ENCODE assay signal across 1 cellular context in genomic region chr7:37916017-37916672, GRCh38.
TF ChIP-seq lines count a peak whose summit lies in the region.

No MANE protein-coding gene starts in this region.

TF ChIP-seq in GM12878, 131 proteins besides CTCF, POLR2A, EP300 and RAD21 (continued from another document):
- no peak for TF ChIP-seq RELB (IDR thresholded peaks at IDR 0.05; ENCODE audit: low read depth)
- TF ChIP-seq NFXL1 (IDR thresholded peaks at IDR 0.05; ENCODE audit: borderline replicate concordance) = no peak
- TF ChIP-seq SMAD5 (IDR thresholded peaks at IDR 0.05; ENCODE audit: low read depth) = no peak
- peak in 1 of 2 experiments; percentile 5; a peak in 1 of 4 replicates for TF ChIP-seq BHLHE40 (IDR thresholded peaks at IDR 0.05; ENCODE audit: borderline replicate concordance in 1 of 2, low read depth in 2 of 2, low read length in 1 of 2)
- no peak for TF ChIP-seq NR2C1 (IDR thresholded peaks at IDR 0.05)
- TF ChIP-seq GATAD2B (conservative IDR thresholded peaks at IDR 0.05; ENCODE audit: low read depth) = 0 out of 2 replicates have a peak, but pooled peaks have one; percentile 22
- TF ChIP-seq RUNX3 (IDR thresholded peaks at IDR 0.05; ENCODE audit: low read length) = no peak
- peak; percentile 54 for TF ChIP-seq HDAC6 (IDR thresholded peaks at IDR 0.05; ENCODE audit: unreplicated experiment)
- TF ChIP-seq CEBPB (IDR thresholded peaks at IDR 0.05; ENCODE audit: borderline replicate concordance in 1 of 2, low read depth in 2 of 2, low read length in 2 of 2) = no peak
- TF ChIP-seq IRF3 (IDR thresholded peaks at IDR 0.05) = no peak
